In the genomic region with DNA sequence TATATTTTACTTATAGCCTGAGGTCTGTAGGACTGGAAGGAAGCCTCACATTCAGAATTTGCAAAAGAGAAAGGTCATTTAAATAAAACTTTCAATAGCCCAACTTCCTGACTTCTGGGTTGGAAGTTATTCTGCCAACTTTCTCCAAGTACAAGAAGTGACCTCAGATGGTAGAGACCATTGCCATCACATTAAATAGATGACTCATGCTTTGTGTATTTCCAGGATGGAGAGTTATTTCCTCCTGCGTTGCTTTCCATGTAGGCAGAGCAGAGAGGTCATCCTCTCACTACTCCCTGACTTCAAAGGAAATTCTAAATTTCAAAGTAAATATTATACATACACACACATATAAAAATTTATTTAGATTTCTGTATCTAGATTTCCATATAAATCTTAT, we compare ENCODE assay signal across 16 cellular contexts.
DNase-seq lines count a peak whose midpoint lies in the region; ATAC-seq and TF ChIP-seq lines count a peak whose summit lies in the region.
"Had no signal": no experiment of that assay in that cellular context is flagged by ENCODE, and none has a peak within 500 bp of the region (broad histone marks: within the 10 kb centered on the region; RNA-seq: fewer than 3 reads in every experiment).

No MANE protein-coding gene starts in this region.

- dilution Hi-C loops in mammary epithelial cell (cut with HindIII; ENCODE audit: low sequenced_read_pairs): no loop called here

- H3K4me1 Mint-ChIP-seq in chondrocyte (ENCODE audit: low read depth): no peaks in the 10 kb centered on the region
- H3K4me1 Mint-ChIP-seq in mesothelial cell of epicardium: no peaks in the 10 kb centered on the region
- H3K4me1 Mint-ChIP-seq in activated T-helper 17 cell treated with anti-CD3 and anti-CD28 coated beads, Interleukin-2, amount 50 U/mL, for 72 hours: peaks cover 4% of the 10 kb centered on the region
- H3K4me1 Mint-ChIP-seq: neural crest cell had no signal

- no peak for ATAC-seq in Right ventricle myocardium inferior
- no peak for ATAC-seq in activated T-helper 17 cell treated with anti-CD3 and anti-CD28 coated beads, Interleukin-2, amount 50 U/mL, for 72 hours (replicated peaks)

- H3K27me3 ChIP-seq in left ventricle myocardium inferior (ENCODE audit: low read depth) (no peaks in the 10 kb centered on the region), mammary epithelial cell (ENCODE audit: insufficient read depth, low read length) (no peaks in the 10 kb centered on the region), smooth muscle cell (ENCODE audit: low read depth) (no peaks in the 10 kb centered on the region)
- H3K27me3 ChIP-seq: esophagus muscularis mucosa had no signal

- H3K4me2 ChIP-seq in mammary epithelial cell (ENCODE audit: insufficient read depth, low read depth, low read length) (no peak overlapping the region), smooth muscle cell (no peak overlapping the region)

- H3K9me3 ChIP-seq in left ventricle myocardium inferior (replicated peaks) (peaks cover 25% of the 10 kb centered on the region), mammary epithelial cell (replicated peaks; ENCODE audit: insufficient read depth, low read length) (no peaks in the 10 kb centered on the region), smooth muscle cell (replicated peaks; ENCODE audit: low read depth) (no peaks in the 10 kb centered on the region)
- H3K9me3 ChIP-seq: esophagus muscularis mucosa had no signal

- 8% methylated on average over 1 of the region's 1 CpG for WGBS in mammary epithelial cell (ENCODE audit: low coverage, missing lambda C conversion rate)
- WGBS in smooth muscle cell (ENCODE audit: low lambda C conversion rate): 50% methylated on average over 1 of the region's 1 CpG

- intact Hi-C loops in left ventricle myocardium inferior (cut with micrococcal nuclease): no loop called here
- intact Hi-C loops in Right ventricle myocardium inferior (cut with DNase I): no loop called here
- intact Hi-C loops in mammary epithelial cell (cut with micrococcal nuclease): no loop called here

- BruUV-seq in mammary epithelial cell (replicated peaks; lab: Mats Ljungman, UMichigan): no TSS peak

- CTCF ChIA-PET in mammary epithelial cell (lab: Charles Lee; ENCODE audit: low non-redundant PET): no interaction called here

- H3F3A ChIP-seq in smooth muscle cell (ENCODE audit: low read depth): no peaks in the 10 kb centered on the region

- H3K4me1 ChIP-seq in left ventricle myocardium inferior (peaks cover 18% of the 10 kb centered on the region), mammary epithelial cell (ENCODE audit: insufficient read depth, low read length) (peaks cover 6% of the 10 kb centered on the region), smooth muscle cell (ENCODE audit: low read depth) (no peaks in the 10 kb centered on the region)

- H2AFZ ChIP-seq in mammary epithelial cell (ENCODE audit: low read depth, low read length) (no peak overlapping the region), smooth muscle cell (ENCODE audit: low read depth) (no peak overlapping the region)

- H3K36me3 ChIP-seq in left ventricle myocardium inferior: no peaks in the 10 kb centered on the region
- no peaks in the 10 kb centered on the region for H3K36me3 ChIP-seq in mammary epithelial cell (ENCODE audit: insufficient read depth, low read length)
- no peaks in the 10 kb centered on the region for H3K36me3 ChIP-seq in smooth muscle cell (ENCODE audit: low read depth)
- H3K36me3 ChIP-seq: esophagus muscularis mucosa had no signal

- TF ChIP-seq CTCF in left ventricle myocardium inferior (IDR thresholded peaks at IDR 0.05; ENCODE audit: borderline replicate concordance): no peak
- no peak for TF ChIP-seq CTCF in mammary epithelial cell (conservative IDR thresholded peaks at IDR 0.05 in 1 of 2, IDR thresholded peaks at IDR 0.05 in 1 of 2; ENCODE audit: extremely low read depth in 1 of 2, insufficient read depth in 1 of 2, low read depth in 1 of 2, low read length in 2 of 2)
- no peak for TF ChIP-seq CTCF in chondrocyte (IDR thresholded peaks at IDR 0.05)
- TF ChIP-seq CTCF in smooth muscle cell (IDR thresholded peaks at IDR 0.05; ENCODE audit: borderline replicate concordance, insufficient read depth, poor library complexity, severe bottlenecking): no peak
- TF ChIP-seq CTCF in mesothelial cell of epicardium (IDR thresholded peaks at IDR 0.05; ENCODE audit: unreplicated experiment): no peak

- no peaks in the 10 kb centered on the region for H3K79me2 ChIP-seq in mammary epithelial cell (ENCODE audit: insufficient read depth, low read length)
- H3K79me2 ChIP-seq in smooth muscle cell (ENCODE audit: low read depth): no peaks in the 10 kb centered on the region

- H3K4me3 Mint-ChIP-seq in chondrocyte (ENCODE audit: unreplicated experiment) (no peak overlapping the region), mesothelial cell of epicardium (no peak overlapping the region)
- no peak overlapping the region for H3K4me3 Mint-ChIP-seq in activated T-helper 17 cell treated with anti-CD3 and anti-CD28 coated beads, Interleukin-2, amount 50 U/mL, for 72 hours
- H3K4me3 Mint-ChIP-seq: neural crest cell had no signal

- H3K9ac ChIP-seq in mammary epithelial cell (ENCODE audit: insufficient read depth, low read length): no peak overlapping the region
- H3K9ac ChIP-seq in smooth muscle cell (ENCODE audit: low read depth): no peak overlapping the region

- H4K20me1 ChIP-seq in mammary epithelial cell (ENCODE audit: insufficient read depth, low read length): no peaks in the 10 kb centered on the region
- no peaks in the 10 kb centered on the region for H4K20me1 ChIP-seq in smooth muscle cell (ENCODE audit: low read depth)

- H3K9me3 Mint-ChIP-seq in chondrocyte (ENCODE audit: low read depth) (peaks cover 20% of the 10 kb centered on the region), mesothelial cell of epicardium (peaks cover 37% of the 10 kb centered on the region)
- H3K9me3 Mint-ChIP-seq in activated T-helper 17 cell treated with anti-CD3 and anti-CD28 coated beads, Interleukin-2, amount 50 U/mL, for 72 hours: peaks cover 5% of the 10 kb centered on the region

- H3K36me3 Mint-ChIP-seq in chondrocyte (ENCODE audit: low read depth) (no peaks in the 10 kb centered on the region), mesothelial cell of epicardium (no peaks in the 10 kb centered on the region)
- no peaks in the 10 kb centered on the region for H3K36me3 Mint-ChIP-seq in activated T-helper 17 cell treated with anti-CD3 and anti-CD28 coated beads, Interleukin-2, amount 50 U/mL, for 72 hours (ENCODE audit: low read depth)

- peak overlapping the region; percentile 66 for H3K27ac ChIP-seq in left ventricle myocardium inferior (replicated peaks)
- no peak overlapping the region for H3K27ac ChIP-seq in mammary epithelial cell (ENCODE audit: insufficient read depth, low read depth, low read length)
- H3K27ac ChIP-seq in smooth muscle cell (ENCODE audit: low read depth): no peak overlapping the region
- H3K27ac ChIP-seq: esophagus muscularis mucosa, HL-60 had no signal

- H3K27me3 Mint-ChIP-seq in chondrocyte (ENCODE audit: low read depth): no peaks in the 10 kb centered on the region
- peaks cover 5% of the 10 kb centered on the region for H3K27me3 Mint-ChIP-seq in mesothelial cell of epicardium (ENCODE audit: low read depth)
- H3K27me3 Mint-ChIP-seq in activated T-helper 17 cell treated with anti-CD3 and anti-CD28 coated beads, Interleukin-2, amount 50 U/mL, for 72 hours: no peaks in the 10 kb centered on the region

- in situ Hi-C loops in mammary epithelial cell (cut with MboI; ENCODE audit: low sequenced_read_pairs in 2 of 2): no loop called here

- DNase-seq in left ventricle myocardium inferior: no peak
- no peak for DNase-seq in Right ventricle myocardium inferior (ENCODE audit: missing footprints)
- DNase-seq in mammary epithelial cell: peak; percentile 39
- peak; percentile 63 for DNase-seq in iris pigment epithelial cell (ENCODE audit: low read depth)
- no peak for DNase-seq in chondrocyte (ENCODE audit: low spot score)
- no peak for DNase-seq in smooth muscle cell (lab: John Stamatoyannopoulos, UW; ENCODE audit: unreplicated experiment)
- DNase-seq in mesothelial cell of epicardium (ENCODE audit: low spot score in 2 of 2, unreplicated experiment in 2 of 2): no peak
- DNase-seq: activated CD4-positive, alpha-beta T cell treated with anti-CD3 and anti-CD28 coated beads, Interleukin-2, amount 50 U/mL, for 4 hours; islet precursor cell; MV-4-11; OCI-M1; T-helper 2 cell had no signal

- H3K27ac Mint-ChIP-seq in chondrocyte (ENCODE audit: unreplicated experiment) (no peak overlapping the region), mesothelial cell of epicardium (no peak overlapping the region)
- no peak overlapping the region for H3K27ac Mint-ChIP-seq in activated T-helper 17 cell treated with anti-CD3 and anti-CD28 coated beads, Interleukin-2, amount 50 U/mL, for 72 hours

- H3K4me3 ChIP-seq in left ventricle myocardium inferior (no peak overlapping the region), mammary epithelial cell (replicated peaks in 1 of 3; ENCODE audit: insufficient read depth in 1 of 3, low read depth in 2 of 3, low read length in 3 of 3) (no peak overlapping the region), smooth muscle cell (no peak overlapping the region)
- H3K4me3 ChIP-seq: esophagus muscularis mucosa had no signal

Comparison
In these comparisons a context has a peak if more than half of its experiments do, and no peak if none do; other contexts are left out.
1. DNase-seq: peak in mammary epithelial cell (single experiment) and iris pigment epithelial cell (single experiment); none in left ventricle myocardium inferior (single experiment), Right ventricle myocardium inferior (single experiment), chondrocyte (single experiment), smooth muscle cell (single experiment) and mesothelial cell of epicardium (0 of 2).